In the genomic region with DNA sequence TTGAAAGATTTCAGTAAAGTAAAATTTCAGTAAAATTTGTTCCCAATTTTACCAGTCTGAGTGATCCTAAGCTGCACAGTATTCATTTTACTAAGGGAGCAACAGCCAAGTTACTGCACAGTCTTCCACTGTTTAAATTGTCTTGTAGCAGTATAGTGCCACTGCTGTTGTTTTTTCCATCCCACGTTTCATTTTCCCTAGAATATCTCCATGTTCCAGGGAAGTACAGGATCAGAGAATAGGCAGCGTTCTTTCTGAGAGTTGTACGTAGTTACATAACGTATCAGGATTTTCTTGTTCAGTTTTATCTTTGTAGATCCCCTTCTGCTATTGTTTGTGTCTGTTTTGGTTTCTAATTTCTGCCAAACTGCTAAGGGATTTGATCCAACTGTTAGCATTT, we compare ENCODE assay signal across 28 cellular contexts.
"Had no signal": no experiment of that assay in that cellular context is flagged by ENCODE, and none has a peak within 500 bp of the region (broad histone marks: within the 10 kb centered on the region; RNA-seq: fewer than 3 reads in every experiment).

No MANE protein-coding gene starts in this region.

- DNase-seq: activated CD4-positive, alpha-beta memory T cell treated with anti-CD3 and anti-CD28 coated beads, Interleukin-2, amount 10 ng/mL, durations not matched to agents 7 days and 5 days; activated CD4-positive, alpha-beta T cell treated with anti-CD3 and anti-CD28 coated beads for 1 hour; activated CD4-positive, alpha-beta T cell treated with anti-CD3 and anti-CD28 coated beads for 48 hours; activated CD4-positive, CD25-positive, alpha-beta regulatory T cell; activated CD8-positive, alpha-beta memory T cell treated with anti-CD3 and anti-CD28 coated beads for 24 hours; activated CD8-positive, alpha-beta memory T cell treated with anti-CD3 and anti-CD28 coated beads, Interleukin-2, amount 10 ng/mL, durations not matched to agents 7 days and 5 days; activated CD8-positive, alpha-beta memory T cell treated with anti-CD3 and anti-CD28 coated beads, Interleukin-2, amount 50 U/mL, for 48 hours; activated effector memory CD4-positive, alpha-beta T cell treated with Interleukin-2 at 50 U/mL for 16 hours; activated naive CD4-positive, alpha-beta T cell treated with anti-CD3 and anti-CD28 coated beads, Interleukin-2, amount 10 ng/mL, durations not matched to agents 7 days and 5 days; activated naive CD8-positive, alpha-beta T cell treated with anti-CD3 and anti-CD28 coated beads, Interleukin-2, amount 50 U/mL, for 24 hours; activated T-cell treated with anti-CD3 and anti-CD28 coated beads, Interleukin-2, amount 50 U/mL, for 48 hours; Karpas-422; KBM-7; NCI-H1105; NCI-H1417 treated with DMSO at 0.1 percent for 48 hours; NCI-H187 treated with DMSO at 0.1 percent for 48 hours; NCI-H2081 treated with DMSO at 0.1 percent for 48 hours; NCI-H345; NCI-H524 treated with DMSO at 0.1 percent for 48 hours; PC-3; Peyer's patch; RPMI8226; SIG-M5; T1000; WERI-Rb-1 had no signal

- ATAC-seq: activated CD8-positive, alpha-beta memory T cell treated with anti-CD3 and anti-CD28 coated beads, Interleukin-2, amount 10 ng/mL, durations not matched to agents 7 days and 5 days; activated naive CD8-positive, alpha-beta T cell treated with anti-CD3 and anti-CD28 coated beads, Interleukin-2, amount 50 U/mL, for 24 hours; PC-3 had no signal

- H3K9me3 Mint-ChIP-seq: activated CD4-positive, alpha-beta memory T cell treated with anti-CD3 and anti-CD28 coated beads, Interleukin-2, amount 10 ng/mL, durations not matched to agents 7 days and 5 days; IgD-negative memory B cell had no signal

- H3K4me3 Mint-ChIP-seq: activated CD4-positive, alpha-beta memory T cell treated with anti-CD3 and anti-CD28 coated beads, Interleukin-2, amount 10 ng/mL, durations not matched to agents 7 days and 5 days; activated CD8-positive, alpha-beta memory T cell treated with anti-CD3 and anti-CD28 coated beads, Interleukin-2, amount 10 ng/mL, durations not matched to agents 7 days and 5 days; activated naive CD4-positive, alpha-beta T cell treated with anti-CD3 and anti-CD28 coated beads, Interleukin-2, amount 10 ng/mL, durations not matched to agents 7 days and 5 days; activated naive CD8-positive, alpha-beta T cell; activated naive CD8-positive, alpha-beta T cell treated with anti-CD3 and anti-CD28 coated beads, Interleukin-2, amount 50 U/mL, for 24 hours; brain; IgD-negative memory B cell had no signal

- H3K4me3 ChIP-seq: Peyer's patch had no signal

- H3K27me3 Mint-ChIP-seq: activated CD4-positive, alpha-beta memory T cell treated with anti-CD3 and anti-CD28 coated beads, Interleukin-2, amount 10 ng/mL, durations not matched to agents 7 days and 5 days; activated CD8-positive, alpha-beta memory T cell treated with anti-CD3 and anti-CD28 coated beads, Interleukin-2, amount 10 ng/mL, durations not matched to agents 7 days and 5 days; activated naive CD4-positive, alpha-beta T cell treated with anti-CD3 and anti-CD28 coated beads, Interleukin-2, amount 10 ng/mL, durations not matched to agents 7 days and 5 days; activated naive CD8-positive, alpha-beta T cell; activated naive CD8-positive, alpha-beta T cell treated with anti-CD3 and anti-CD28 coated beads, Interleukin-2, amount 50 U/mL, for 24 hours; IgD-negative memory B cell had no signal

- H3K4me1 Mint-ChIP-seq: activated CD4-positive, alpha-beta memory T cell treated with anti-CD3 and anti-CD28 coated beads, Interleukin-2, amount 10 ng/mL, durations not matched to agents 7 days and 5 days; activated naive CD4-positive, alpha-beta T cell treated with anti-CD3 and anti-CD28 coated beads, Interleukin-2, amount 10 ng/mL, durations not matched to agents 7 days and 5 days; activated naive CD8-positive, alpha-beta T cell treated with anti-CD3 and anti-CD28 coated beads, Interleukin-2, amount 50 U/mL, for 24 hours; IgD-negative memory B cell had no signal

- H3K27ac Mint-ChIP-seq: activated CD4-positive, alpha-beta memory T cell treated with anti-CD3 and anti-CD28 coated beads, Interleukin-2, amount 10 ng/mL, durations not matched to agents 7 days and 5 days; activated CD8-positive, alpha-beta memory T cell treated with anti-CD3 and anti-CD28 coated beads, Interleukin-2, amount 10 ng/mL, durations not matched to agents 7 days and 5 days; activated naive CD4-positive, alpha-beta T cell treated with anti-CD3 and anti-CD28 coated beads, Interleukin-2, amount 10 ng/mL, durations not matched to agents 7 days and 5 days; activated naive CD8-positive, alpha-beta T cell; activated naive CD8-positive, alpha-beta T cell treated with anti-CD3 and anti-CD28 coated beads, Interleukin-2, amount 50 U/mL, for 24 hours; IgD-negative memory B cell had no signal
